Comparison of ENCODE assay signal across 8 cellular contexts in the genomic region with DNA sequence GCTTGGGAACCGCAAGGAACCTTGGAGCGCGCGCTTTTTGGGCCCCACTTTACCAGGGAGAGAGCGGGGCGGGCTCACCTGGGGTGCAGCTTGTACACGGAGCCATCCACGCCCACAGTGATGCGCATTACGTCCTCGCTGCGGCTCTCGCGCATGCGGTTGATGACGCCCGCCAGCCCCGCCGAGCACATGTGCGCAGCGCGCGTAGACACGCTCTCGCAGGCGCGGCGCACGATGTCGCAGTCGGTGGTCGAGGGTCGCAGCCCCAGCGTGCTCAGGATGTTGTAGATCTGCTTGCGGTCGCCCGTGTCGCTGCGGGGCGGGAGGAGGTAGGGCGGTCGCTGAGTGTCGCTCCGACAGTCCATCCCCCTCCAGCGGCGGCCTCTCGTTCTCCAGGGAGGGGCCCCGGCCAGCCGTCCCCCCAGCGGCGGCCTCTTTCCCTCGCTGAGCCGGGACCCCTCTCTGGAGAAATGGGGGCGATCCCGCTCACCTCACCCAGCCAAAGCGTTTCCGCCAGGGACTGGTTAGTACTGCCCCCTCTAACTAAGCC. TPM values are rescaled to one million over a fixed set of nuclear protein-coding genes. Genes with fewer than 3 reads are reported as not detected.
A peak's percentile ranks its signal among the peaks of the same experiment; 100 is the strongest.
DNase-seq lines count a peak whose midpoint lies in the region; ATAC-seq and TF ChIP-seq lines count a peak whose summit lies in the region.

No MANE protein-coding gene starts in this region.

- intact Hi-C loops in psoas muscle (cut with DNase I) = no loop called here
- intact Hi-C loops in uterus (cut with DNase I; ENCODE audit: low total_unique reads) = no loop called here

- POLR2A ChIA-PET in CD8-positive, alpha-beta memory T cell (lab: Charles Lee) = no interaction called here

- H3K36me3 ChIP-seq in CD8-positive, alpha-beta memory T cell (ENCODE audit: insufficient read depth, low read length) = no peaks in the 10 kb centered on the region
- H3K36me3 ChIP-seq in psoas muscle (ENCODE audit: insufficient read depth in 1 of 2, low read depth in 1 of 2) (no peaks in the 10 kb centered on the region), uterus (no peaks in the 10 kb centered on the region)

- peak; percentile 10 to 74 (median 59) for DNase-seq in CD8-positive, alpha-beta memory T cell
- DNase-seq in activated T-cell treated with anti-CD3 and anti-CD28 coated beads, Interleukin-2, amount 50 U/mL, for 1 hour = peak; percentile 69
- DNase-seq in foreskin keratinocyte (no peak), psoas muscle (peak in 1 of 2 donors; percentile 53), uterus (peak in 1 of 2 donors; percentile 27)

- CTCF ChIA-PET in CD8-positive, alpha-beta memory T cell (lab: Charles Lee) = no interaction called here

- peak overlapping the region in 7 of 8 donors; percentile 39 to 86 (median 73) for H3K27ac Mint-ChIP-seq in CD8-positive, alpha-beta memory T cell

- 16 to 20% (median 19%) methylated on average over 49 to 57 of the region's 57 CpGs for WGBS in psoas muscle, 3 donors

- H3K27me3 ChIP-seq in CD8-positive, alpha-beta memory T cell (ENCODE audit: insufficient read depth, low read length, poor library complexity, severe bottlenecking) = no peaks in the 10 kb centered on the region
- peaks cover 35% of the 10 kb centered on the region for H3K27me3 ChIP-seq in foreskin keratinocyte
- peaks cover 0 to 19% (median 4%) of the 10 kb centered on the region in 3 donors for H3K27me3 ChIP-seq in psoas muscle (ENCODE audit: insufficient read depth in 3 of 3, low read length in 2 of 3)
- H3K27me3 ChIP-seq in uterus = no peaks in the 10 kb centered on the region

- peak overlapping the region; percentile 53 for H3K4me3 ChIP-seq in CD8-positive, alpha-beta memory T cell (ENCODE audit: low read length)
- H3K4me3 ChIP-seq in psoas muscle (peak overlapping the region; percentile 63), uterus (peak overlapping the region; percentile 10 to 33)

- H3K4me1 ChIP-seq in CD8-positive, alpha-beta memory T cell (ENCODE audit: insufficient read depth, low read length) = peaks cover 7% of the 10 kb centered on the region
- H3K4me1 ChIP-seq in foreskin keratinocyte (no peaks in the 10 kb centered on the region), psoas muscle (no peaks in the 10 kb centered on the region), uterus (peaks cover 0 to 5% of the 10 kb centered on the region in 2 donors)

- ATAC-seq in foreskin keratinocyte (peak; percentile 54), psoas muscle (peak; percentile 10 to 37 (median 23)), HG03039 (IDR thresholded peaks at IDR 0.05; ENCODE audit: unreplicated experiment) (no peak), HG02759 (IDR thresholded peaks at IDR 0.05; ENCODE audit: unreplicated experiment) (no peak), HG03045 (IDR thresholded peaks at IDR 0.05; ENCODE audit: unreplicated experiment) (no peak)

- H3K9me3 ChIP-seq in CD8-positive, alpha-beta memory T cell (ENCODE audit: low read length) = no peaks in the 10 kb centered on the region
- no peaks in the 10 kb centered on the region for H3K9me3 ChIP-seq in psoas muscle
- no peaks in the 10 kb centered on the region for H3K9me3 ChIP-seq in uterus

- H3K4me1 Mint-ChIP-seq in CD8-positive, alpha-beta memory T cell = peaks cover 6 to 17% (median 6%) of the 10 kb centered on the region in 3 donors

- no peak for TF ChIP-seq CTCF in foreskin keratinocyte (conservative IDR thresholded peaks at IDR 0.05)
- TF ChIP-seq CTCF in psoas muscle (IDR thresholded peaks at IDR 0.05) = no peak
- no peak for TF ChIP-seq CTCF in uterus (IDR thresholded peaks at IDR 0.05)

- no peak overlapping the region for H3K27ac ChIP-seq in CD8-positive, alpha-beta memory T cell (ENCODE audit: low read depth, low read length)
- no peak overlapping the region for H3K27ac ChIP-seq in foreskin keratinocyte
- H3K27ac ChIP-seq in psoas muscle = no peak overlapping the region
- H3K27ac ChIP-seq in uterus = no peak overlapping the region

- H3K27me3 Mint-ChIP-seq in CD8-positive, alpha-beta memory T cell = peaks cover 4 to 8% of the 10 kb centered on the region in 2 donors

- no peaks in the 10 kb centered on the region for H3K36me3 Mint-ChIP-seq in CD8-positive, alpha-beta memory T cell

- H3K9me3 Mint-ChIP-seq in CD8-positive, alpha-beta memory T cell = no peaks in the 10 kb centered on the region

- peak overlapping the region; percentile 40 to 81 (median 76) for H3K4me3 Mint-ChIP-seq in CD8-positive, alpha-beta memory T cell

- TF ChIP-seq POLR2A in uterus (IDR thresholded peaks at IDR 0.05) = no peak

RNA-seq across cellular contexts. Expression of a gene that starts 4.4 kb away (rescaled TPM):
- not detected for total RNA-seq in CD8-positive, alpha-beta memory T cell
- polyA plus RNA-seq in CD8-positive, alpha-beta memory T cell = not detected
- total RNA-seq in foreskin keratinocyte (not detected in 2 replicates), psoas muscle (1 to 10 TPM in 2 of 4 donors, not detected in 2; 1.7 TPM), uterus (not detected)
- polyA plus RNA-seq in foreskin keratinocyte (not detected in 2 replicates), psoas muscle (under 1 TPM in 2 of 3 donors, not detected in 1; 0.15 to 0.23 TPM)

RNA-seq across cellular contexts. Expression of a gene that starts 22.1 kb away (rescaled TPM):
- total RNA-seq in CD8-positive, alpha-beta memory T cell = 100 to 1,000 TPM; 279 to 291 TPM
- polyA plus RNA-seq in CD8-positive, alpha-beta memory T cell = 74.1 TPM
- total RNA-seq in foreskin keratinocyte (183 and 206 TPM in 2 replicates), psoas muscle (100 to 1,000 TPM in 3 of 4 donors, 10 to 100 TPM in 1; 79.2 to 127 (median 119) TPM), uterus (10 to 100 TPM; 12.9 to 73.3 (median 33.7) TPM)
- polyA plus RNA-seq in foreskin keratinocyte (235 and 262 TPM in 2 replicates), psoas muscle (10 to 100 TPM; 57.3 to 87.1 (median 81.3) TPM)

RNA-seq across cellular contexts. Expression of a gene that starts 41.3 kb away (rescaled TPM):
- 1 to 10 TPM; 8.4 to 8.9 TPM for total RNA-seq in CD8-positive, alpha-beta memory T cell
- polyA plus RNA-seq in CD8-positive, alpha-beta memory T cell = 1.6 TPM
- total RNA-seq in foreskin keratinocyte (7.3 and 11.6 TPM in 2 replicates), psoas muscle (10 to 100 TPM in 3 of 4 donors, 1 to 10 TPM in 1; 6.9 to 22.0 (median 14.6) TPM), uterus (100 to 1,000 TPM in 3 of 4 donors, 10 to 100 TPM in 1; 88.9 to 395 (median 303) TPM)
- polyA plus RNA-seq in foreskin keratinocyte (7.9 and 15.5 TPM in 2 replicates), psoas muscle (1 to 10 TPM; 2.8 to 7.8 (median 5.9) TPM)

RNA-seq across cellular contexts. Expression of a gene that starts 43.7 kb away (rescaled TPM):
- 1 to 10 TPM; 1.0 to 1.8 TPM for total RNA-seq in CD8-positive, alpha-beta memory T cell
- polyA plus RNA-seq in CD8-positive, alpha-beta memory T cell = 0.46 TPM
- 0.53 and 0.58 TPM in 2 replicates for total RNA-seq in foreskin keratinocyte
- polyA plus RNA-seq in foreskin keratinocyte = 0.49 and 0.76 TPM in 2 replicates
- not detected for total RNA-seq in psoas muscle
- under 1 TPM; 0.07 to 0.11 (median 0.08) TPM for polyA plus RNA-seq in psoas muscle
- total RNA-seq in uterus = 1 to 10 TPM in 2 of 4 donors, under 1 TPM in 1, not detected in 1; 0.29 to 2.6 (median 1.8) TPM

RNA-seq across cellular contexts. Expression of a gene that starts 55.3 kb away (rescaled TPM):
- total RNA-seq in CD8-positive, alpha-beta memory T cell = 10 to 100 TPM; 92.6 to 94.6 TPM
- 44.9 TPM for polyA plus RNA-seq in CD8-positive, alpha-beta memory T cell
- 103 and 108 TPM in 2 replicates for total RNA-seq in foreskin keratinocyte
- 98.0 and 104 TPM in 2 replicates for polyA plus RNA-seq in foreskin keratinocyte
- 10 to 100 TPM; 49.7 to 69.4 (median 63.7) TPM for total RNA-seq in psoas muscle
- polyA plus RNA-seq in psoas muscle = 100 to 1,000 TPM in 2 of 3 donors, 10 to 100 TPM in 1; 47.7 to 153 (median 148) TPM
- total RNA-seq in uterus = 10 to 100 TPM; 12.4 to 85.3 (median 49.4) TPM

Comparison
In these comparisons a context has a peak if more than half of its experiments do, and no peak if none do; other contexts are left out.
1. DNase-seq: peak in CD8-positive, alpha-beta memory T cell (5 of 5) and activated T-cell treated with anti-CD3 and anti-CD28 coated beads, Interleukin-2, amount 50 U/mL, for 1 hour (single experiment); none in foreskin keratinocyte (0 of 2).
2. ATAC-seq: peak in foreskin keratinocyte (single experiment) and psoas muscle (4 of 4); none in HG03039 (single experiment), HG02759 (single experiment) and HG03045 (single experiment).
3. Peak in every context shown above with its lines, with median percentiles within 50 percentile points of each other: H3K4me3 ChIP-seq.